Comparison of ENCODE assay signal across 24 cellular contexts in the genomic region with DNA sequence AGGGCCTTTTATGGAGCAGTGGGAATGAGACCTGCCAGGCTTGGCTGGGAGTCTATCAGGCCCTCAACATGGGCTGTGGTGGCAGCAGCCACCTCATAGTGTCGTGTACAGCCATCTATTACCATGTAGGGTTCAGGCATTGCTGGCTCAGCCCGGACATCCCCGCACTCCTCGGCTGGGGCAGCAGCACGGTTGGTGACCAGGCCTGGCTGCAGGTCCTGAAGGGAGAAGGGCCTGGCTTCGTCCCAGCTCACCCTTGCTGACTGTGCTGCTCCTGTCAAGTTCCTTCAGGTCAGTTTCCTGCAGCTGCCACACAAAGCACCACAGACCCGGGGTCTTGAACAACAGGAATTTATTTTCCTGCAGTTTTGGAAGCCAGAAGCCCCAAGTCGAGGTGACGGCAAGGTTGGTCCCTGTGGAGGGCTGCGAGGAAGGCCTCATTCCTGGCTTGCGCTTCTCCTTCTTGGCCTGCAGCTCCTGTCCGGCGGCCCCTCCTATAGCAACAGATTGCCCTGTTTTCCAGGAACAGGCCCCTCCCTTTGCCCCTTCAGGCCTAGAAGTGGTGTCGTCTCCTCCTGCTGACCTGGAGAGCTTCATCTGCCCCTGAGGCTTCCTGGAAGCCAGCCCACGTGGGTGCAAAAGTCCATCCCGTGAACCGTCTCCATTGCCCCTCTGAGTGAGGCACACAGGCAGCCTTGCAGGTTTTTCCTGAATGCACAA. TPM values are rescaled to one million over a fixed set of nuclear protein-coding genes. Genes with fewer than 3 reads are reported as not detected.
DNase-seq lines count a peak whose midpoint lies in the region; ATAC-seq, FAIRE-seq and TF ChIP-seq lines count a peak whose summit lies in the region.
"Had no signal": no experiment of that assay in that cellular context is flagged by ENCODE, and none has a peak within 500 bp of the region (broad histone marks: within the 10 kb centered on the region; RNA-seq: fewer than 3 reads in every experiment).

No MANE protein-coding gene starts in this region.

- H3K4me1 ChIP-seq in heart left ventricle (no peaks in the 10 kb centered on the region), kidney (ENCODE audit: control insufficient read depth in 1 of 2, insufficient read depth in 1 of 2, low read depth in 1 of 2, low read length in 2 of 2) (peaks cover 8 to 25% of the 10 kb centered on the region in 2 donors)
- H3K4me1 ChIP-seq: breast epithelium, prostate gland, stomach had no signal

- WGBS in heart left ventricle, 4 donors, result 72 to 81% (median 77%) methylated on average over 16 to 17 of the region's 17 CpGs

- H3K4me3 ChIP-seq in heart left ventricle (no peak overlapping the region), kidney (ENCODE audit: low read length in 2 of 2) (no peak overlapping the region), WERI-Rb-1 (ENCODE audit: low read depth, low read length) (no peak overlapping the region)
- H3K4me3 ChIP-seq: breast epithelium, GM12878, GM23338, MG63, prostate gland, stomach had no signal

- no peak for ATAC-seq in Right ventricle myocardium inferior
- ATAC-seq in heart left ventricle, result no peak
- ATAC-seq in activated T-helper 17 cell treated with anti-CD3 and anti-CD28 coated beads, Interleukin-2, amount 50 U/mL, for 72 hours (replicated peaks), result no peak
- ATAC-seq: GM12878, GM23338, natural killer cell had no signal

- H3K9ac ChIP-seq in kidney (ENCODE audit: low read length in 2 of 2), result no peak overlapping the region

- DNase-seq in Right ventricle myocardium inferior (ENCODE audit: missing footprints) (peak; percentile 11), heart left ventricle (no peak), kidney (no peak), posterior vena cava (ENCODE audit: low spot score) (peak; percentile 69), germinal center (ENCODE audit: low spot score) (no peak), WERI-Rb-1 (no peak)
- no peak for DNase-seq in activated CD4-positive, CD25-positive, alpha-beta regulatory T cell treated with anti-CD3 and anti-CD28 coated beads, Interleukin-2, amount 50 U/mL, for 72 hours
- DNase-seq: ACHN; activated gamma-delta T cell treated with Interleukin-2 at 50 U/mL for 16 hours; CD4-positive, CD25-positive, alpha-beta regulatory T cell; dermis blood vessel endothelial cell; hypothalamus; mesenchymal stem cell; MG63; natural killer cell; NCI-H1436; RPMI8226; stomach had no signal

- H3K27me3 ChIP-seq in heart left ventricle (no peaks in the 10 kb centered on the region), WERI-Rb-1 (ENCODE audit: insufficient read depth, low read depth, severe bottlenecking) (no peaks in the 10 kb centered on the region)
- H3K27me3 ChIP-seq: breast epithelium, MG63, stomach had no signal

- TF ChIP-seq POLR2A in heart left ventricle (IDR thresholded peaks at IDR 0.05), result no peak

- no peaks in the 10 kb centered on the region for H3K36me3 ChIP-seq in heart left ventricle
- no peaks in the 10 kb centered on the region for H3K36me3 ChIP-seq in kidney (ENCODE audit: control insufficient read depth in 1 of 2, insufficient read depth in 2 of 2, low read length in 2 of 2)
- H3K36me3 ChIP-seq in WERI-Rb-1, result no peaks in the 10 kb centered on the region
- H3K36me3 ChIP-seq: breast epithelium, MG63, prostate gland, stomach had no signal

- peaks cover 4% of the 10 kb centered on the region for H3K27me3 Mint-ChIP-seq in activated T-helper 17 cell treated with anti-CD3 and anti-CD28 coated beads, Interleukin-2, amount 50 U/mL, for 72 hours

- intact Hi-C loops in Right ventricle myocardium inferior (cut with DNase I) (no loop called here), heart left ventricle (cut with DNase I) (no loop called here), kidney (cut with DNase I) (no loop called here), posterior vena cava (cut with DNase I) (no loop called here)

- TF ChIP-seq CTCF in heart left ventricle (IDR thresholded peaks at IDR 0.05), result no peak
- no peak for TF ChIP-seq CTCF in kidney (IDR thresholded peaks at IDR 0.05; ENCODE audit: borderline replicate concordance, extremely low read depth, insufficient read depth)
- TF ChIP-seq CTCF in WERI-Rb-1 (IDR thresholded peaks at IDR 0.05; ENCODE audit: low read depth, low read length), result no peak

- no peaks in the 10 kb centered on the region for H3K9me3 Mint-ChIP-seq in activated T-helper 17 cell treated with anti-CD3 and anti-CD28 coated beads, Interleukin-2, amount 50 U/mL, for 72 hours
- H3K9me3 Mint-ChIP-seq: GM23338, natural killer cell had no signal

- H3K27ac ChIP-seq in heart left ventricle (no peak overlapping the region), kidney (ENCODE audit: low read depth in 2 of 2, low read length in 2 of 2) (peak overlapping the region; percentile 20 to 75), WERI-Rb-1 (no peak overlapping the region)
- H3K27ac ChIP-seq: breast epithelium, prostate gland, stomach had no signal

- H3K9me3 ChIP-seq in heart left ventricle, result no peaks in the 10 kb centered on the region
- no peaks in the 10 kb centered on the region for H3K9me3 ChIP-seq in kidney (ENCODE audit: control insufficient read depth in 1 of 2, low read length in 2 of 2)
- H3K9me3 ChIP-seq in WERI-Rb-1 (ENCODE audit: severe bottlenecking), result no peaks in the 10 kb centered on the region
- H3K9me3 ChIP-seq: breast epithelium, MG63, prostate gland, stomach had no signal

- H3K27ac Mint-ChIP-seq in activated T-helper 17 cell treated with anti-CD3 and anti-CD28 coated beads, Interleukin-2, amount 50 U/mL, for 72 hours, result no peak overlapping the region
- H3K27ac Mint-ChIP-seq: CD4-positive, CD25-positive, alpha-beta regulatory T cell; GM23338; natural killer cell had no signal

- no peak for FAIRE-seq in kidney (lab: Jason Lieb, UNC)
- FAIRE-seq: GM12878, islet of Langerhans had no signal

- H3K36me3 Mint-ChIP-seq in activated T-helper 17 cell treated with anti-CD3 and anti-CD28 coated beads, Interleukin-2, amount 50 U/mL, for 72 hours (ENCODE audit: low read depth), result no peaks in the 10 kb centered on the region
- H3K36me3 Mint-ChIP-seq: CD4-positive, CD25-positive, alpha-beta regulatory T cell; natural killer cell had no signal

- peaks cover 6% of the 10 kb centered on the region for H3K4me1 Mint-ChIP-seq in activated T-helper 17 cell treated with anti-CD3 and anti-CD28 coated beads, Interleukin-2, amount 50 U/mL, for 72 hours
- H3K4me1 Mint-ChIP-seq: CD4-positive, CD25-positive, alpha-beta regulatory T cell; GM23338 had no signal

- H3K4me3 Mint-ChIP-seq in activated T-helper 17 cell treated with anti-CD3 and anti-CD28 coated beads, Interleukin-2, amount 50 U/mL, for 72 hours, result no peak overlapping the region
- H3K4me3 Mint-ChIP-seq: CD4-positive, CD25-positive, alpha-beta regulatory T cell; GM23338; natural killer cell had no signal

RNA-seq across cellular contexts. Expression of a gene that starts 25.2 kb away (rescaled TPM):
- total RNA-seq in Right ventricle myocardium inferior (1.1 TPM), heart left ventricle (1 to 10 TPM; 1.7 to 5.5 (median 3.2) TPM), kidney (9.1 TPM), posterior vena cava (10 to 100 TPM in 1 of 2 donors, 1 to 10 TPM in 1; 5.0 to 11.9 TPM)
- polyA plus RNA-seq in heart left ventricle (under 1 TPM; 0.28 to 0.50 TPM), kidney (ENCODE audit: insufficient read depth, low read depth, low replicate concordance) (6.1 TPM)
- total RNA-seq in activated T-helper 17 cell treated with anti-CD3 and anti-CD28 coated beads, Interleukin-2, amount 50 U/mL, for 72 hours, result under 1 TPM; 0.04 to 0.26 TPM
- total RNA-seq: CD4-positive, CD25-positive, alpha-beta regulatory T cell had no signal
- polyA plus RNA-seq: CD4-positive, CD25-positive, alpha-beta regulatory T cell had no signal

Comparison
In these comparisons a context has a peak if more than half of its experiments do, and no peak if none do; other contexts are left out.
1. DNase-seq: peak in Right ventricle myocardium inferior (single experiment) and posterior vena cava (single experiment); none in heart left ventricle (0 of 5), kidney (single experiment), activated CD4-positive, CD25-positive, alpha-beta regulatory T cell treated with anti-CD3 and anti-CD28 coated beads, Interleukin-2, amount 50 U/mL, for 72 hours (single experiment), germinal center (single experiment) and WERI-Rb-1 (single experiment).
2. H3K27ac ChIP-seq: peak in kidney (2 of 2); none in heart left ventricle (0 of 12) and WERI-Rb-1 (single experiment).